Comparison of ENCODE assay signal across 26 cellular contexts in genomic region chr10:74912674-74913073, GRCh38.
DNase-seq lines count a peak whose midpoint lies in the region; ATAC-seq, FAIRE-seq and TF ChIP-seq lines count a peak whose summit lies in the region.
"Had no signal": no experiment of that assay in that cellular context is flagged by ENCODE, and none has a peak within 500 bp of the region (broad histone marks: within the 10 kb centered on the region; RNA-seq: fewer than 3 reads in every experiment).

No MANE protein-coding gene starts in this region.

- H3K36me3 Mint-ChIP-seq in activated naive CD8-positive, alpha-beta T cell treated with anti-CD3 and anti-CD28 coated beads, Interleukin-2, amount 10 ng/mL, durations not matched to agents 7 days and 5 days: peaks cover 10% of the 10 kb centered on the region
- peaks cover 1% of the 10 kb centered on the region for H3K36me3 Mint-ChIP-seq in activated naive CD8-positive, alpha-beta T cell treated with anti-CD3 and anti-CD28 coated beads, Interleukin-2, amount 50 U/mL, for 24 hours (ENCODE audit: low read depth)

- CTCF ChIA-PET in GM12878 (lab: Yijun Ruan, JAX): interaction anchor here (0.6 to 5.3 kb wide), 14 partner anchors 8 to 645 kb away, joined by 3 to 34 read pairs (median 4); no protein-coding TSS in a partner anchor

- no peak for TF ChIP-seq RAD21 in GM12878 (IDR thresholded peaks at IDR 0.05; ENCODE audit: insufficient read depth, low read depth, low read length)

- peaks cover 15% of the 10 kb centered on the region for H3K79me2 ChIP-seq in GM12878 (ENCODE audit: control insufficient read depth, insufficient read depth, low read length)
- H3K79me2 ChIP-seq in osteoblast (ENCODE audit: insufficient read depth, low read length): peaks cover 38% of the 10 kb centered on the region

- BruUV-seq in GM12878 (replicated peaks; lab: Mats Ljungman, UMichigan): no TSS peak

- TF ChIP-seq CTCF in GM12878 (IDR thresholded peaks at IDR 0.05 in 2 of 3, conservative IDR thresholded peaks at IDR 0.05 in 1 of 3; ENCODE audit: control insufficient read depth in 2 of 3, extremely low read depth in 1 of 3, insufficient read depth in 1 of 3, low read depth in 3 of 3, low read length in 3 of 3) (no peak), osteoblast (IDR thresholded peaks at IDR 0.05; ENCODE audit: extremely low read depth, low read depth, low read length) (no peak), upper lobe of right lung (IDR thresholded peaks at IDR 0.05) (no peak)

- peak overlapping the region; percentile 14 for H3K4me3 Mint-ChIP-seq in activated naive CD8-positive, alpha-beta T cell treated with anti-CD3 and anti-CD28 coated beads, Interleukin-2, amount 10 ng/mL, durations not matched to agents 7 days and 5 days
- H3K4me3 Mint-ChIP-seq in activated naive CD8-positive, alpha-beta T cell treated with anti-CD3 and anti-CD28 coated beads, Interleukin-2, amount 50 U/mL, for 24 hours: no peak overlapping the region
- H3K4me3 Mint-ChIP-seq: activated CD4-positive, alpha-beta T cell treated with anti-CD3 and anti-CD28 coated beads for 36 hours; GM23338 had no signal

- in situ Hi-C loops in GM12878 (cut with MboI): no loop called here

- DNase-seq in activated naive CD8-positive, alpha-beta T cell treated with anti-CD3 and anti-CD28 coated beads, Interleukin-2, amount 10 ng/mL, durations not matched to agents 7 days and 5 days: no peak
- DNase-seq in activated naive CD8-positive, alpha-beta T cell treated with anti-CD3 and anti-CD28 coated beads, Interleukin-2, amount 50 U/mL, for 24 hours: no peak
- DNase-seq in H54 (ENCODE audit: insufficient read length, low spot score) (no peak), GM12878 (ENCODE audit: low read depth, low spot score) (no peak), osteoblast (ENCODE audit: insufficient read length, low spot score, missing footprints) (peak; percentile 23), upper lobe of right lung (no peak)
- DNase-seq: ACHN; activated CD4-positive, alpha-beta T cell treated with anti-CD3 and anti-CD28 coated beads for 36 hours; activated T-cell treated with anti-CD3 and anti-CD28 coated beads, Interleukin-2, amount 50 U/mL, for 4 hours; Calu3; caudate nucleus; DMS79 treated with DMSO at 0.1 percent for 48 hours; GDM1; HFFc6; mesendoderm; NCI-H2081; NCI-H526 treated with DMSO at 0.1 percent for 48 hours; psoas muscle; SK-N-SH; stimulated activated CD4-positive, alpha-beta T cell treated with anti-CD3 and anti-CD28 coated beads, Interleukin-4, amount 100 ng/mL, for 24 hours had no signal

- ATAC-seq in activated naive CD8-positive, alpha-beta T cell treated with anti-CD3 and anti-CD28 coated beads, Interleukin-2, amount 10 ng/mL, durations not matched to agents 7 days and 5 days (ENCODE audit: low read depth): no peak
- no peak for ATAC-seq in activated naive CD8-positive, alpha-beta T cell treated with anti-CD3 and anti-CD28 coated beads, Interleukin-2, amount 50 U/mL, for 24 hours
- ATAC-seq in GM12878 (peak; percentile 30), HG03196 (IDR thresholded peaks at IDR 0.05; ENCODE audit: unreplicated experiment) (no peak), HG02870 (IDR thresholded peaks at IDR 0.05; ENCODE audit: unreplicated experiment) (no peak), upper lobe of right lung (no peak)
- ATAC-seq: GM23338, Right ventricle myocardium inferior had no signal

- RAD21 ChIA-PET in GM12878 (lab: Charles Lee; ENCODE audit: unreplicated experiment): interaction anchor here (0.7 to 4.3 kb wide), 13 partner anchors 9 to 107 kb away, joined by 3 to 38 read pairs (median 4); no protein-coding TSS in a partner anchor

- peaks cover 5% of the 10 kb centered on the region for H3K4me1 ChIP-seq in GM12878 (ENCODE audit: control insufficient read depth, insufficient read depth, low read length)
- peaks cover 19% of the 10 kb centered on the region for H3K4me1 ChIP-seq in osteoblast (ENCODE audit: insufficient read depth, low read length)
- H3K4me1 ChIP-seq in upper lobe of right lung: peaks cover 5% of the 10 kb centered on the region

- H2AFZ ChIP-seq in GM12878 (ENCODE audit: control insufficient read depth, low read depth, low read length) (no peak overlapping the region), osteoblast (ENCODE audit: low read length) (no peak overlapping the region)
- H2AFZ ChIP-seq: GM23338 had no signal

- POLR2A ChIA-PET in activated naive CD8-positive, alpha-beta T cell treated with anti-CD3 and anti-CD28 coated beads, Interleukin-2, amount 10 ng/mL, durations not matched to agents 7 days and 5 days (lab: Charles Lee): interaction anchor here (1.0 to 2.1 kb wide), 3 partner anchors 12 to 68 kb away, joined by 3 to 7 read pairs (median 6); no protein-coding TSS in a partner anchor
- POLR2A ChIA-PET in GM12878 (lab: Charles Lee): interaction anchor here (1.1 to 7.5 kb wide), 8 partner anchors 9 to 58 kb away, joined by 3 to 47 read pairs (median 6); no protein-coding TSS in a partner anchor

- TF ChIP-seq EP300 in GM12878 (IDR thresholded peaks at IDR 0.05; ENCODE audit: borderline replicate concordance in 1 of 2, control insufficient read depth in 1 of 2, low read depth in 2 of 2, low read length in 2 of 2): no peak

- FAIRE-seq in H54 (lab: Jason Lieb, UNC): peak; percentile 43
- no peak for FAIRE-seq in GM12878 (lab: Jason Lieb, UNC)

- SMC1A ChIA-PET in GM12878 (lab: Charles Lee; ENCODE audit: uncharacterized antibody, unreplicated experiment): interaction anchor here (0.7 to 5.1 kb wide), 17 partner anchors 9 to 107 kb away, joined by 3 to 73 read pairs (median 4); no protein-coding TSS in a partner anchor

- H3K9ac ChIP-seq in GM12878 (ENCODE audit: control insufficient read depth, insufficient read depth, low read length): no peak overlapping the region
- H3K9ac ChIP-seq: KMS-11, SK-N-SH had no signal

- H3K9me3 ChIP-seq in GM12878 (replicated peaks; ENCODE audit: control insufficient read depth, insufficient read depth, low read length) (no peaks in the 10 kb centered on the region; the same call in 2 of the 3 replicates), osteoblast (ENCODE audit: low read depth, low read length) (no peaks in the 10 kb centered on the region), upper lobe of right lung (no peaks in the 10 kb centered on the region)
- H3K9me3 ChIP-seq: psoas muscle, SK-N-SH, tibial nerve had no signal

- H3K4me2 ChIP-seq in GM12878 (ENCODE audit: control insufficient read depth, insufficient read depth): no peak overlapping the region
- no peak overlapping the region for H3K4me2 ChIP-seq in osteoblast (ENCODE audit: insufficient read depth, low read length)
- H3K4me2 ChIP-seq: GM23338, KMS-11, SK-N-SH had no signal

- H3K27ac Mint-ChIP-seq in activated naive CD8-positive, alpha-beta T cell treated with anti-CD3 and anti-CD28 coated beads, Interleukin-2, amount 10 ng/mL, durations not matched to agents 7 days and 5 days: no peak overlapping the region
- no peak overlapping the region for H3K27ac Mint-ChIP-seq in activated naive CD8-positive, alpha-beta T cell treated with anti-CD3 and anti-CD28 coated beads, Interleukin-2, amount 50 U/mL, for 24 hours
- H3K27ac Mint-ChIP-seq: activated CD4-positive, alpha-beta T cell treated with anti-CD3 and anti-CD28 coated beads for 36 hours; GM23338; HFFc6 had no signal

- no peaks in the 10 kb centered on the region for H3K27me3 ChIP-seq in GM12878 (replicated peaks in 1 of 2; ENCODE audit: control insufficient read depth in 2 of 2, insufficient read depth in 2 of 2, low read length in 1 of 2)
- H3K27me3 ChIP-seq in osteoblast (ENCODE audit: insufficient read depth, low read length): no peaks in the 10 kb centered on the region
- no peaks in the 10 kb centered on the region for H3K27me3 ChIP-seq in upper lobe of right lung
- H3K27me3 ChIP-seq: tibial nerve had no signal

- TF ChIP-seq POLR2A in H54 (IDR thresholded peaks at IDR 0.05; ENCODE audit: low read depth, low read length): no peak
- TF ChIP-seq POLR2A in GM12878 (IDR thresholded peaks at IDR 0.05; ENCODE audit: low read depth, low read length): no peak

- no peak overlapping the region for H3K4me3 ChIP-seq in GM12878
- H3K4me3 ChIP-seq in osteoblast (ENCODE audit: insufficient read depth, low read length): no peak overlapping the region
- no peak overlapping the region for H3K4me3 ChIP-seq in upper lobe of right lung
- H3K4me3 ChIP-seq: GM23338, psoas muscle, tibial nerve had no signal

- H3K9me3 Mint-ChIP-seq in activated naive CD8-positive, alpha-beta T cell treated with anti-CD3 and anti-CD28 coated beads, Interleukin-2, amount 10 ng/mL, durations not matched to agents 7 days and 5 days: peaks cover 5% of the 10 kb centered on the region
- H3K9me3 Mint-ChIP-seq in activated naive CD8-positive, alpha-beta T cell treated with anti-CD3 and anti-CD28 coated beads, Interleukin-2, amount 50 U/mL, for 24 hours: no peaks in the 10 kb centered on the region
- H3K9me3 Mint-ChIP-seq: GM23338, HFFc6 had no signal

- H3K36me3 ChIP-seq in GM12878 (ENCODE audit: control insufficient read depth in 2 of 2, insufficient read depth in 2 of 2, low read length in 1 of 2): no peaks in the 10 kb centered on the region
- no peaks in the 10 kb centered on the region for H3K36me3 ChIP-seq in osteoblast (ENCODE audit: insufficient read depth, low read length)
- no peaks in the 10 kb centered on the region for H3K36me3 ChIP-seq in upper lobe of right lung
- H3K36me3 ChIP-seq: tibial nerve had no signal

- WGBS in GM12878 (ENCODE audit: insufficient coverage, insufficient replicate concordance, low lambda C conversion rate, missing lambda C conversion rate): 87% methylated on average over 2 of the region's 2 CpGs

- peaks cover 22% of the 10 kb centered on the region for H3K4me1 Mint-ChIP-seq in activated naive CD8-positive, alpha-beta T cell treated with anti-CD3 and anti-CD28 coated beads, Interleukin-2, amount 10 ng/mL, durations not matched to agents 7 days and 5 days
- peaks cover 41% of the 10 kb centered on the region for H3K4me1 Mint-ChIP-seq in activated naive CD8-positive, alpha-beta T cell treated with anti-CD3 and anti-CD28 coated beads, Interleukin-2, amount 50 U/mL, for 24 hours

- no peaks in the 10 kb centered on the region for H4K20me1 ChIP-seq in GM12878 (ENCODE audit: control insufficient read depth, insufficient read depth)
- peaks cover 19% of the 10 kb centered on the region for H4K20me1 ChIP-seq in osteoblast (ENCODE audit: insufficient read depth, low read length)

- intact Hi-C loops in GM12878 (cut with micrococcal nuclease; ENCODE audit: unreplicated experiment) (no loop called here), upper lobe of right lung (cut with DNase I) (no loop called here)

- H3K27me3 Mint-ChIP-seq in activated naive CD8-positive, alpha-beta T cell treated with anti-CD3 and anti-CD28 coated beads, Interleukin-2, amount 10 ng/mL, durations not matched to agents 7 days and 5 days: no peaks in the 10 kb centered on the region
- no peaks in the 10 kb centered on the region for H3K27me3 Mint-ChIP-seq in activated naive CD8-positive, alpha-beta T cell treated with anti-CD3 and anti-CD28 coated beads, Interleukin-2, amount 50 U/mL, for 24 hours
- H3K27me3 Mint-ChIP-seq: activated CD4-positive, alpha-beta T cell treated with anti-CD3 and anti-CD28 coated beads for 36 hours had no signal

- no peak overlapping the region for H3K27ac ChIP-seq in GM12878 (ENCODE audit: control insufficient read depth, insufficient read depth)
- H3K27ac ChIP-seq in osteoblast (ENCODE audit: low read depth, low read length): no peak overlapping the region
- no peak overlapping the region for H3K27ac ChIP-seq in upper lobe of right lung
- H3K27ac ChIP-seq: KMS-11, psoas muscle had no signal

TF ChIP-seq in GM12878, 131 proteins besides CTCF, POLR2A, EP300 and RAD21 (continues in another document):
- no peak for TF ChIP-seq CREM (IDR thresholded peaks at IDR 0.05; ENCODE audit: low read depth)
